ENCODE assay signal across 8 cellular contexts in the genomic region with DNA sequence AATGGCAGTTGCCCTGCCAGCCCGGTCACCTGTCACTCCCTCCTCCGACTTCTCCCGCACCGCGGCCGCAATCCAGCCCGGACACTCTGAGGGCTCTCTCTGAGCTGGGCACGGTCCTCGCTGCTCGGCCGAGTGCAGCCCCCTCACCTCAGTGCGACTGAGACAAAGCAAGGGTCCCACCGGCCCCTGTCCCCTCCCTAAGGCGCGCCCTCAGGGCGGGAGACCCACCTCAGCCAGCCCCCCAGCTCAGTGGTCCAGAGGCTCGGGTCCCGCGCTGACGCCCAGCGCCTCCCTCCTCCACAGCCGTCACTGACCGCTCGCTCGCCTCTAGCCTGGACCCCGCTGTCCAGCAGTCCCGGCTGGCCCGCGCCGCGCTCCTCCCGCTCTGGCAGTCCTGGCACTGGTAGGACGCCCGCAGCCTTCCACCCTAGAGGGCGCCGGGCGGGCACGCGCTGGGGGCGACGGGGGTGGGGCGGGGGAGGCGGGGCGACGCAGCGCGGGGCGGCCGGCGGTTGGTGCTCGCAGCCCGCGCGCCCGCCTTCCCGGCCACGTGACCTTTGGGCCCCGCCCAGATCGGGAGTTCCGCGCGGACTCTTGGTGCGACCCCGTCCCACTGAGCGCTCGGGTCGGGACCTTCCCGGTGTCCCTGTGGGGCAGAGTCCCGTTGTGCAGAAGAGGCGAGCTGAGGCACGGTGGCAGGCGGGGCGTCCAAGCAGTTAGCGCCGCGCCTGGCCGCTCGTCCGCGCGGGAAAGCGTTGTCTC. TPM values are rescaled to one million over a fixed set of nuclear protein-coding genes. Genes with fewer than 3 reads are reported as not detected.
DNase-seq lines count a peak whose midpoint lies in the region; ATAC-seq, FAIRE-seq and TF ChIP-seq lines count a peak whose summit lies in the region.

No MANE protein-coding gene starts in this region.

- no peaks in the 10 kb centered on the region for H3K9me3 Mint-ChIP-seq in HFFc6

- peak overlapping the region; percentile 53 for H3K4me3 ChIP-seq in right cardiac atrium (ENCODE audit: low read length)
- H3K4me3 ChIP-seq in psoas muscle = peak overlapping the region; percentile 69

- H3K4me1 ChIP-seq in right cardiac atrium (ENCODE audit: control insufficient read depth, insufficient read depth, low read length) (peaks cover 2% of the 10 kb centered on the region), psoas muscle (peaks cover 11% of the 10 kb centered on the region)

- intact Hi-C loops in right cardiac atrium (cut with DNase I) = no loop called here
- intact Hi-C loops in psoas muscle (cut with DNase I) = no loop called here

- H3K27ac ChIP-seq in right cardiac atrium (ENCODE audit: low read length) (peak overlapping the region; percentile 1), psoas muscle (peak overlapping the region; percentile 55)

- H3K4me3 Mint-ChIP-seq in HFFc6 (peak overlapping the region; percentile 85), T-helper 17 cell (peak overlapping the region; percentile 92)

- peaks cover 10% of the 10 kb centered on the region for H3K4me1 Mint-ChIP-seq in HFFc6 (ENCODE audit: low read depth)
- peaks cover 16% of the 10 kb centered on the region for H3K4me1 Mint-ChIP-seq in T-helper 17 cell

- H3K36me3 Mint-ChIP-seq in HFFc6 (ENCODE audit: low read depth) (no peaks in the 10 kb centered on the region), T-helper 17 cell (ENCODE audit: low read depth) (no peaks in the 10 kb centered on the region)

- no peaks in the 10 kb centered on the region for H3K36me3 ChIP-seq in psoas muscle (ENCODE audit: insufficient read depth in 1 of 2, low read depth in 1 of 2)

- TF ChIP-seq CTCF in HFFc6 (IDR thresholded peaks at IDR 0.05) = no peak
- TF ChIP-seq CTCF in psoas muscle (IDR thresholded peaks at IDR 0.05) = no peak

- no peaks in the 10 kb centered on the region for H3K9me3 ChIP-seq in T-helper 17 cell (ENCODE audit: control insufficient read depth, low read length, poor library complexity, severe bottlenecking)
- H3K9me3 ChIP-seq in right cardiac atrium (ENCODE audit: control insufficient read depth, low read length) = no peaks in the 10 kb centered on the region
- no peaks in the 10 kb centered on the region for H3K9me3 ChIP-seq in psoas muscle

- under 1% methylated on average over 82 of the region's 82 CpGs for WGBS in right cardiac atrium
- WGBS in psoas muscle, 3 donors = 0 to 1% (median 1%) methylated on average over 62 to 82 of the region's 82 CpGs

- H3K27ac Mint-ChIP-seq in HFFc6 = peak overlapping the region; percentile 54; the same call in 1 of the 2 replicates
- H3K27ac Mint-ChIP-seq in T-helper 17 cell = no peak overlapping the region

- no peaks in the 10 kb centered on the region for H3K27me3 ChIP-seq in right cardiac atrium (ENCODE audit: control insufficient read depth, insufficient read depth)
- no peaks in the 10 kb centered on the region for H3K27me3 ChIP-seq in psoas muscle (ENCODE audit: insufficient read depth in 3 of 3, low read length in 2 of 3)

- ATAC-seq in T-helper 17 cell (peak; percentile 91), right cardiac atrium (peak; percentile 96 to 97), psoas muscle (peak; percentile 95 to 97 (median 96))

- peak; percentile 34 for DNase-seq in GF-D8 (lab: John Stamatoyannopoulos, UW)
- DNase-seq in HFFc6 = peak; percentile 39
- peak; percentile 22 for DNase-seq in NCI-H1048 (lab: John Stamatoyannopoulos, UW)
- DNase-seq in T-helper 17 cell = peak; percentile 69 to 87 (median 81)
- DNase-seq in amniotic stem cell (lab: John Stamatoyannopoulos, UW) = peak; percentile 11
- DNase-seq in right cardiac atrium = peak; percentile 85 to 94 (median 93)
- peak; percentile 86 to 91 for DNase-seq in psoas muscle
- peak; percentile 98 for DNase-seq in urothelium cell line (ENCODE audit: low spot score)

- FAIRE-seq in urothelium cell line (lab: Jason Lieb, UNC) = peak; percentile 94

- H3K27me3 Mint-ChIP-seq in HFFc6 (ENCODE audit: insufficient read depth) (peaks cover 2% of the 10 kb centered on the region), T-helper 17 cell (no peaks in the 10 kb centered on the region)

RNA-seq across cellular contexts. Expression of a gene that starts 7.9 kb away (rescaled TPM):
- 10 to 100 TPM; 21.1 to 27.4 (median 25.2) TPM for total RNA-seq in HFFc6 (2021; fragmentation: NEBNext Ultra II Directional; extraction: Animal tissue kit (Norgen Biotek cat#: 25700))
- total RNA-seq in T-helper 17 cell = 10 to 100 TPM; 28.9 to 31.1 TPM
- 10 to 100 TPM; 17.5 to 18.6 (median 18.2) TPM for total RNA-seq in right cardiac atrium
- 9.6 TPM for polyA plus RNA-seq in right cardiac atrium
- total RNA-seq in psoas muscle = 10 to 100 TPM in 3 of 4 donors, 1 to 10 TPM in 1; 8.7 to 15.8 (median 11.9) TPM
- polyA plus RNA-seq in psoas muscle = 10 to 100 TPM in 1 of 3 donors, 1 to 10 TPM in 2; 7.2 to 12.3 (median 9.0) TPM

RNA-seq across cellular contexts. Expression of a gene that starts 43.5 kb away (rescaled TPM):
- total RNA-seq in HFFc6 (2021; fragmentation: NEBNext Ultra II Directional; extraction: Animal tissue kit (Norgen Biotek cat#: 25700)) = under 1 TPM; 0.13 to 0.51 (median 0.45) TPM
- total RNA-seq in T-helper 17 cell = 1 to 10 TPM; 1.6 to 3.5 TPM
- 10 to 100 TPM; 15.5 to 25.7 (median 21.8) TPM for total RNA-seq in right cardiac atrium
- polyA plus RNA-seq in right cardiac atrium = 39.2 TPM
- total RNA-seq in psoas muscle = 1 to 10 TPM in 2 of 4 donors, under 1 TPM in 2; 0.32 to 2.0 (median 1.2) TPM
- 1 to 10 TPM in 1 of 3 donors, under 1 TPM in 2; 0.42 to 1.9 (median 0.62) TPM for polyA plus RNA-seq in psoas muscle

Comparison
In these comparisons a context has a peak if more than half of its experiments do, and no peak if none do; other contexts are left out.
1. Peak in every context shown above with its lines: DNase-seq, ATAC-seq, H3K4me3 ChIP-seq and H3K27ac ChIP-seq.
2. DNase-seq: peak in every context shown above with its lines; median percentile 98 in urothelium cell line; 93 in right cardiac atrium; 88 in psoas muscle; 81 in T-helper 17 cell; 39 in HFFc6; 34 in GF-D8; 22 in NCI-H1048; 11 in amniotic stem cell.